ENCODE assay signal across 11 cellular contexts in genomic region chrX:107630031-107630689, GRCh38. TPM values are rescaled to one million over a fixed set of nuclear protein-coding genes. Genes with fewer than 3 reads are reported as not detected.
DNase-seq lines count a peak whose midpoint lies in the region; ATAC-seq and TF ChIP-seq lines count a peak whose summit lies in the region.
"Had no signal": no experiment of that assay in that cellular context is flagged by ENCODE, and none has a peak within 500 bp of the region (broad histone marks: within the 10 kb centered on the region; RNA-seq: fewer than 3 reads in every experiment).

No MANE protein-coding gene starts in this region.

- TF ChIP-seq POLR2A in thyroid gland (IDR thresholded peaks at IDR 0.05), result no peak

- CTCF ChIA-PET in activated CD4-positive, alpha-beta T cell treated with anti-CD3 and anti-CD28 coated beads for 36 hours (lab: Charles Lee), result interaction anchor here (0.9 kb wide), 1 partner anchor 88 kb away, joined by 3 read pairs; no protein-coding TSS in a partner anchor

- WGBS in thyroid gland, 2 donors, result 24 to 33% methylated on average over 3 of the region's 3 CpGs

- H3K4me1 Mint-ChIP-seq in activated CD4-positive, alpha-beta T cell treated with anti-CD3 and anti-CD28 coated beads for 36 hours, result peaks cover 27% of the 10 kb centered on the region
- H3K4me1 Mint-ChIP-seq in progenitor cell of endocrine pancreas (ENCODE audit: low read depth), result peaks cover 12% of the 10 kb centered on the region

- ATAC-seq in activated CD4-positive, alpha-beta T cell treated with anti-CD3 and anti-CD28 coated beads for 36 hours, result no peak

- no peaks in the 10 kb centered on the region for H3K27me3 ChIP-seq in endocrine pancreas (ENCODE audit: control insufficient read depth, insufficient read depth, low read length)
- no peaks in the 10 kb centered on the region for H3K27me3 ChIP-seq in thyroid gland

- H3K36me3 ChIP-seq in endocrine pancreas (ENCODE audit: control insufficient read depth, insufficient read depth, low read length), result no peaks in the 10 kb centered on the region
- no peaks in the 10 kb centered on the region for H3K36me3 ChIP-seq in thyroid gland

- no peaks in the 10 kb centered on the region for H3K9me3 ChIP-seq in endocrine pancreas (ENCODE audit: control insufficient read depth, low read length)
- no peaks in the 10 kb centered on the region for H3K9me3 ChIP-seq in thyroid gland

- H3K27me3 Mint-ChIP-seq in activated CD4-positive, alpha-beta T cell treated with anti-CD3 and anti-CD28 coated beads for 36 hours, result no peaks in the 10 kb centered on the region
- no peaks in the 10 kb centered on the region for H3K27me3 Mint-ChIP-seq in progenitor cell of endocrine pancreas
- H3K27me3 Mint-ChIP-seq: dendritic cell treated with granulocyte-macrophage colony-stimulating factor and Interleukin-4, amounts not matched to agents 40 ng/mL and 50 ng/mL, for 4 days had no signal

- H3K4me1 ChIP-seq in endocrine pancreas (ENCODE audit: control insufficient read depth, insufficient read depth, low read length) (no peaks in the 10 kb centered on the region), thyroid gland (peaks cover 0 to 16% of the 10 kb centered on the region in 2 donors)

- no peak overlapping the region for H3K27ac ChIP-seq in thyroid gland
- H3K27ac ChIP-seq: VCaP had no signal

- DNase-seq in activated CD4-positive, alpha-beta T cell treated with anti-CD3 and anti-CD28 coated beads for 36 hours, result no peak
- DNase-seq in activated CD4-positive, alpha-beta T cell treated with anti-CD3 and anti-CD28 coated beads for 48 hours, result no peak
- DNase-seq in NCI-H69 (lab: John Stamatoyannopoulos, UW) (peak; percentile 20), progenitor cell of endocrine pancreas (ENCODE audit: low spot score, unreplicated experiment) (no peak), foreskin melanocyte (no peak), cortex of kidney (lab: John Stamatoyannopoulos, UW) (no peak), thyroid gland (no peak)
- DNase-seq: NCI-H187 had no signal

- H3K4me3 ChIP-seq in endocrine pancreas (ENCODE audit: control insufficient read depth, insufficient read depth, low read length) (peak overlapping the region; percentile 95), thyroid gland (replicated peaks in 1 of 3) (no peak overlapping the region)

- no peak for TF ChIP-seq CTCF in progenitor cell of endocrine pancreas (IDR thresholded peaks at IDR 0.05; ENCODE audit: unreplicated experiment)
- no peak for TF ChIP-seq CTCF in thyroid gland (IDR thresholded peaks at IDR 0.05)

- POLR2A ChIA-PET in activated CD4-positive, alpha-beta T cell treated with anti-CD3 and anti-CD28 coated beads for 36 hours (lab: Charles Lee), result interaction anchor here (0.7 to 2.2 kb wide), 2 partner anchors 43 to 110 kb away, joined by 4 to 20 read pairs; no protein-coding TSS in a partner anchor

- H3K27ac Mint-ChIP-seq in activated CD4-positive, alpha-beta T cell treated with anti-CD3 and anti-CD28 coated beads for 36 hours, result no peak overlapping the region
- H3K27ac Mint-ChIP-seq in progenitor cell of endocrine pancreas, result no peak overlapping the region
- H3K27ac Mint-ChIP-seq: dendritic cell treated with granulocyte-macrophage colony-stimulating factor and Interleukin-4, amounts not matched to agents 40 ng/mL and 50 ng/mL, for 4 days had no signal

- intact Hi-C loops in activated CD4-positive, alpha-beta T cell treated with anti-CD3 and anti-CD28 coated beads for 36 hours (cut with DNase I, micrococcal nuclease), result no loop called here
- intact Hi-C loops in thyroid gland (cut with DNase I), result no loop called here

- peaks cover 9% of the 10 kb centered on the region for H3K36me3 Mint-ChIP-seq in activated CD4-positive, alpha-beta T cell treated with anti-CD3 and anti-CD28 coated beads for 36 hours (ENCODE audit: low read depth)
- H3K36me3 Mint-ChIP-seq in progenitor cell of endocrine pancreas (ENCODE audit: insufficient read depth), result peaks cover 1% of the 10 kb centered on the region

- H3K9me3 Mint-ChIP-seq in activated CD4-positive, alpha-beta T cell treated with anti-CD3 and anti-CD28 coated beads for 36 hours (ENCODE audit: low read depth), result no peaks in the 10 kb centered on the region
- peaks cover 9% of the 10 kb centered on the region for H3K9me3 Mint-ChIP-seq in progenitor cell of endocrine pancreas (ENCODE audit: low read depth)
- H3K9me3 Mint-ChIP-seq: dendritic cell treated with granulocyte-macrophage colony-stimulating factor and Interleukin-4, amounts not matched to agents 40 ng/mL and 50 ng/mL, for 4 days had no signal

- H3K4me3 Mint-ChIP-seq in activated CD4-positive, alpha-beta T cell treated with anti-CD3 and anti-CD28 coated beads for 36 hours, result peak overlapping the region; percentile 89
- H3K4me3 Mint-ChIP-seq in progenitor cell of endocrine pancreas (ENCODE audit: low read depth), result peak overlapping the region; percentile 87

- no peak overlapping the region for H3K9ac ChIP-seq in endocrine pancreas (ENCODE audit: control insufficient read depth, insufficient read depth, low read length)

RNA-seq across cellular contexts. Expression of gene PRPS1, which starts 1.9 kb away (rescaled TPM):
- 100 to 1,000 TPM; 112 to 141 TPM for total RNA-seq in activated CD4-positive, alpha-beta T cell treated with anti-CD3 and anti-CD28 coated beads for 36 hours
- total RNA-seq in progenitor cell of endocrine pancreas (35.6 and 36.3 TPM in 2 replicates), thyroid gland (10 to 100 TPM; 45.1 to 69.6 (median 62.8) TPM)
